Comparison of ENCODE assay signal across 1 cellular context in genomic region chr1:109197163-109198042, GRCh38.
TF ChIP-seq lines count a peak whose summit lies in the region.

No MANE protein-coding gene starts in this region.

TF ChIP-seq in K562, 482 proteins besides CTCF, POLR2A, EP300 and RAD21 (continued from another document and continues in another):
- TF ChIP-seq, protein P1, sequence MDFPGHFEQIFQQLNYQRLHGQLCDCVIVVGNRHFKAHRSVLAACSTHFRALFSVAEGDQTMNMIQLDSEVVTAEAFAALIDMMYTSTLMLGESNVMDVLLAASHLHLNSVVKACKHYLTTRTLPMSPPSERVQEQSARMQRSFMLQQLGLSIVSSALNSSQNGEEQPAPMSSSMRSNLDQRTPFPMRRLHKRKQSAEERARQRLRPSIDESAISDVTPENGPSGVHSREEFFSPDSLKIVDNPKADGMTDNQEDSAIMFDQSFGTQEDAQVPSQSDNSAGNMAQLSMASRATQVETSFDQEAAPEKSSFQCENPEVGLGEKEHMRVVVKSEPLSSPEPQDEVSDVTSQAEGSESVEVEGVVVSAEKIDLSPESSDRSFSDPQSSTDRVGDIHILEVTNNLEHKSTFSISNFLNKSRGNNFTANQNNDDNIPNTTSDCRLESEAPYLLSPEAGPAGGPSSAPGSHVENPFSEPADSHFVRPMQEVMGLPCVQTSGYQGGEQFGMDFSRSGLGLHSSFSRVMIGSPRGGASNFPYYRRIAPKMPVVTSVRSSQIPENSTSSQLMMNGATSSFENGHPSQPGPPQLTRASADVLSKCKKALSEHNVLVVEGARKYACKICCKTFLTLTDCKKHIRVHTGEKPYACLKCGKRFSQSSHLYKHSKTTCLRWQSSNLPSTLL (IDR thresholded peaks at IDR 0.05) = no peak
- TF ChIP-seq RBM34 (IDR thresholded peaks at IDR 0.05; ENCODE audit: borderline replicate concordance, insufficient read depth, low read length) = no peak
- TF ChIP-seq HNRNPK (IDR thresholded peaks at IDR 0.05; ENCODE audit: low read depth, low read length, poor library complexity, severe bottlenecking) = no peak
- peak; percentile 36 for TF ChIP-seq HDAC2 (IDR thresholded peaks at IDR 0.05)
- 0 out of 2 replicates have a peak, but pooled peaks have one; percentile 52 for TF ChIP-seq THRAP3 (IDR thresholded peaks at IDR 0.05; ENCODE audit: borderline replicate concordance)
- no peak for TF ChIP-seq ZNF280B (CRISPR knock-in tag; IDR thresholded peaks at IDR 0.05)
- no peak for TF ChIP-seq NCOA2 (IDR thresholded peaks at IDR 0.05; ENCODE audit: partially characterized antibody in 2 of 2)
- TF ChIP-seq, protein P2, sequence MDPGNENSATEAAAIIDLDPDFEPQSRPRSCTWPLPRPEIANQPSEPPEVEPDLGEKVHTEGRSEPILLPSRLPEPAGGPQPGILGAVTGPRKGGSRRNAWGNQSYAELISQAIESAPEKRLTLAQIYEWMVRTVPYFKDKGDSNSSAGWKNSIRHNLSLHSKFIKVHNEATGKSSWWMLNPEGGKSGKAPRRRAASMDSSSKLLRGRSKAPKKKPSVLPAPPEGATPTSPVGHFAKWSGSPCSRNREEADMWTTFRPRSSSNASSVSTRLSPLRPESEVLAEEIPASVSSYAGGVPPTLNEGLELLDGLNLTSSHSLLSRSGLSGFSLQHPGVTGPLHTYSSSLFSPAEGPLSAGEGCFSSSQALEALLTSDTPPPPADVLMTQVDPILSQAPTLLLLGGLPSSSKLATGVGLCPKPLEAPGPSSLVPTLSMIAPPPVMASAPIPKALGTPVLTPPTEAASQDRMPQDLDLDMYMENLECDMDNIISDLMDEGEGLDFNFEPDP (CRISPR knock-in tag; IDR thresholded peaks at IDR 0.05) = no peak
- TF ChIP-seq RAD51 (IDR thresholded peaks at IDR 0.05; ENCODE audit: borderline replicate concordance, low read depth) = no peak
- no peak for TF ChIP-seq KLF13 (tag; IDR thresholded peaks at IDR 0.05; ENCODE audit: borderline replicate concordance, low read depth)
- TF ChIP-seq, protein P3, sequence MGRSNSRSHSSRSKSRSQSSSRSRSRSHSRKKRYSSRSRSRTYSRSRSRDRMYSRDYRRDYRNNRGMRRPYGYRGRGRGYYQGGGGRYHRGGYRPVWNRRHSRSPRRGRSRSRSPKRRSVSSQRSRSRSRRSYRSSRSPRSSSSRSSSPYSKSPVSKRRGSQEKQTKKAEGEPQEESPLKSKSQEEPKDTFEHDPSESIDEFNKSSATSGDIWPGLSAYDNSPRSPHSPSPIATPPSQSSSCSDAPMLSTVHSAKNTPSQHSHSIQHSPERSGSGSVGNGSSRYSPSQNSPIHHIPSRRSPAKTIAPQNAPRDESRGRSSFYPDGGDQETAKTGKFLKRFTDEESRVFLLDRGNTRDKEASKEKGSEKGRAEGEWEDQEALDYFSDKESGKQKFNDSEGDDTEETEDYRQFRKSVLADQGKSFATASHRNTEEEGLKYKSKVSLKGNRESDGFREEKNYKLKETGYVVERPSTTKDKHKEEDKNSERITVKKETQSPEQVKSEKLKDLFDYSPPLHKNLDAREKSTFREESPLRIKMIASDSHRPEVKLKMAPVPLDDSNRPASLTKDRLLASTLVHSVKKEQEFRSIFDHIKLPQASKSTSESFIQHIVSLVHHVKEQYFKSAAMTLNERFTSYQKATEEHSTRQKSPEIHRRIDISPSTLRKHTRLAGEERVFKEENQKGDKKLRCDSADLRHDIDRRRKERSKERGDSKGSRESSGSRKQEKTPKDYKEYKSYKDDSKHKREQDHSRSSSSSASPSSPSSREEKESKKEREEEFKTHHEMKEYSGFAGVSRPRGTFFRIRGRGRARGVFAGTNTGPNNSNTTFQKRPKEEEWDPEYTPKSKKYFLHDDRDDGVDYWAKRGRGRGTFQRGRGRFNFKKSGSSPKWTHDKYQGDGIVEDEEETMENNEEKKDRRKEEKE (IDR thresholded peaks at IDR 0.05; ENCODE audit: borderline replicate concordance in 1 of 2, control insufficient read depth in 1 of 2, low read depth in 2 of 2, low read length in 1 of 2) = no peak
- no peak; the same call in 1 of the 2 replicates for TF ChIP-seq TRIM28 (IDR thresholded peaks at IDR 0.05)
- TF ChIP-seq, protein P4, sequence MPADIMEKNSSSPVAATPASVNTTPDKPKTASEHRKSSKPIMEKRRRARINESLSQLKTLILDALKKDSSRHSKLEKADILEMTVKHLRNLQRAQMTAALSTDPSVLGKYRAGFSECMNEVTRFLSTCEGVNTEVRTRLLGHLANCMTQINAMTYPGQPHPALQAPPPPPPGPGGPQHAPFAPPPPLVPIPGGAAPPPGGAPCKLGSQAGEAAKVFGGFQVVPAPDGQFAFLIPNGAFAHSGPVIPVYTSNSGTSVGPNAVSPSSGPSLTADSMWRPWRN (IDR thresholded peaks at IDR 0.05; ENCODE audit: low read depth) = no peak
- TF ChIP-seq HNRNPUL1 (IDR thresholded peaks at IDR 0.05; ENCODE audit: low read length) = no peak
- no peak for TF ChIP-seq PBX2 (CRISPR knock-in tag; IDR thresholded peaks at IDR 0.05; ENCODE audit: low read depth)
- no peak; the same call in 1 of the 2 replicates for TF ChIP-seq PBX2 (tag; conservative IDR thresholded peaks at IDR 0.05; ENCODE audit: low read depth)
- TF ChIP-seq PTBP1 (IDR thresholded peaks at IDR 0.05; ENCODE audit: low read depth, low read length) = no peak
- TF ChIP-seq BRD9 (IDR thresholded peaks at IDR 0.05; ENCODE audit: low read depth, partially characterized antibody) = no peak
- TF ChIP-seq PHF21A (IDR thresholded peaks at IDR 0.05; ENCODE audit: borderline replicate concordance, low read depth) = no peak
- peak; percentile 73 for TF ChIP-seq CREM (IDR thresholded peaks at IDR 0.05; ENCODE audit: low read depth)
- 0 out of 2 replicates have a peak, but pooled peaks have one; percentile 4 for TF ChIP-seq ETS1 (conservative IDR thresholded peaks at IDR 0.05; ENCODE audit: control insufficient read depth, low read depth, low read length)
- no peak for TF ChIP-seq ZNF639 (CRISPR knock-in tag; conservative IDR thresholded peaks at IDR 0.05 in 1 of 2, IDR thresholded peaks at IDR 0.05 in 1 of 2)
- no peak for TF ChIP-seq GABPB1 (CRISPR knock-in tag; IDR thresholded peaks at IDR 0.05)
- no peak; a peak in 1 of 4 replicates for TF ChIP-seq MCM7 (IDR thresholded peaks at IDR 0.05)
- TF ChIP-seq ETS2 (tag; IDR thresholded peaks at IDR 0.05; ENCODE audit: borderline replicate concordance, poor library complexity, severe bottlenecking) = no peak
- no peak for TF ChIP-seq RUNX1 (IDR thresholded peaks at IDR 0.05; ENCODE audit: low read depth)
- TF ChIP-seq LARP7 (IDR thresholded peaks at IDR 0.05) = no peak
- TF ChIP-seq ZKSCAN3 (CRISPR knock-in tag; IDR thresholded peaks at IDR 0.05) = no peak
- TF ChIP-seq SMARCA5 (IDR thresholded peaks at IDR 0.05) = peak; percentile 63
- TF ChIP-seq CBX1 (IDR thresholded peaks at IDR 0.05; ENCODE audit: low read depth) = no peak
- TF ChIP-seq STAG1 (CRISPR knock-in tag; IDR thresholded peaks at IDR 0.05; ENCODE audit: borderline replicate concordance) = no peak
- TF ChIP-seq TARDBP (IDR thresholded peaks at IDR 0.05) = no peak
- TF ChIP-seq NFRKB (IDR thresholded peaks at IDR 0.05; ENCODE audit: low read depth) = no peak
- TF ChIP-seq NFXL1 (CRISPR knock-in tag; IDR thresholded peaks at IDR 0.05) = no peak
- TF ChIP-seq ZNF445 (CRISPR knock-in tag; IDR thresholded peaks at IDR 0.05; ENCODE audit: low read depth) = no peak
- TF ChIP-seq MTA1 (IDR thresholded peaks at IDR 0.05; ENCODE audit: borderline replicate concordance) = peak; percentile 74; the same call in 1 of the 2 replicates
- peak; percentile 95 to 96 for TF ChIP-seq KDM1A (IDR thresholded peaks at IDR 0.05)
- TF ChIP-seq PTTG1 (tag; IDR thresholded peaks at IDR 0.05; ENCODE audit: low read depth) = no peak
- no peak; the same call in 1 of the 2 replicates for TF ChIP-seq CTBP1 (IDR thresholded peaks at IDR 0.05; ENCODE audit: borderline replicate concordance)
- peak; percentile 18 for TF ChIP-seq FOS (IDR thresholded peaks at IDR 0.05; ENCODE audit: extremely low read depth, insufficient read length)
- TF ChIP-seq ZSCAN32 (CRISPR knock-in tag; IDR thresholded peaks at IDR 0.05) = no peak
- TF ChIP-seq CEBPG (CRISPR knock-in tag; IDR thresholded peaks at IDR 0.05) = peak; percentile 5; the same call in 1 of the 2 replicates
- TF ChIP-seq CEBPG (tag; conservative IDR thresholded peaks at IDR 0.05 in 1 of 2, IDR thresholded peaks at IDR 0.05 in 1 of 2) = peak in 1 of 2 experiments; percentile 29; a peak in 1 of 4 replicates
- TF ChIP-seq STAT5B (CRISPR knock-in tag; IDR thresholded peaks at IDR 0.05) = no peak
- TF ChIP-seq NKRF (IDR thresholded peaks at IDR 0.05; ENCODE audit: borderline replicate concordance) = peak; percentile 45; the same call in 1 of the 2 replicates
- TF ChIP-seq POLR2G (IDR thresholded peaks at IDR 0.05; ENCODE audit: low read depth, low read length) = no peak
- 0 out of 2 replicates have a peak, but pooled peaks have one; percentile 28 for TF ChIP-seq ETV5 (CRISPR knock-in tag; IDR thresholded peaks at IDR 0.05; ENCODE audit: low read depth)
- no peak for TF ChIP-seq KAT7 (CRISPR knock-in tag; IDR thresholded peaks at IDR 0.05; ENCODE audit: borderline replicate concordance)
- no peak for TF ChIP-seq ILF3 (IDR thresholded peaks at IDR 0.05; ENCODE audit: borderline replicate concordance)
